In the genomic region with DNA sequence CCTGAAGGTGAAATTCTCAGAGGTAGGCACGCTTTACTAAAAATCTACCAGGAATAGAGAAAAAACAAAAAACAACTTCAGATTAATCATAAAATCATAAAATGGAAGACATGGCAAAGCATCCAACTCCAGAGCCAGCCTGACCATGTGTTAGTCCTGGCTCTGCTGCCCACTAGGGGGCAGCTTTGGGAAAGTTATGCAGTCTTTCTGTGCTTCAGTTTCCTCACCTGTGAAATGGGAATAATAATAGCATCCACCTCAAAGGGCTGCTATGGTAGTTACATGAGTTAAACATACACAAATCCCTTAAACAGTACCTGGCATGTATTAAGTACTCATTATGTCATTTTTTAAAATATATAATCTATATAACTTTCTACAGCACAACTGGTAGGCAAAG, we compare ENCODE assay signal across 8 cellular contexts. TPM values are rescaled to one million over a fixed set of nuclear protein-coding genes. Genes with fewer than 3 reads are reported as not detected.
DNase-seq lines count a peak whose midpoint lies in the region; ATAC-seq and TF ChIP-seq lines count a peak whose summit lies in the region.

No MANE protein-coding gene starts in this region.

- H3K27me3 Mint-ChIP-seq in activated CD4-positive, alpha-beta memory T cell treated with anti-CD3 and anti-CD28 coated beads for 36 hours = no peaks in the 10 kb centered on the region

- intact Hi-C loops in activated CD4-positive, alpha-beta memory T cell treated with anti-CD3 and anti-CD28 coated beads for 36 hours (cut with micrococcal nuclease) = loop anchor here (5.0 kb wide), 1 partner anchor 818 kb away; no protein-coding TSS in a partner anchor
- intact Hi-C loops in sigmoid colon (cut with DNase I) = no loop called here

- no peak overlapping the region for H3K27ac ChIP-seq in sigmoid colon

- H3K4me1 ChIP-seq in sigmoid colon = no peaks in the 10 kb centered on the region

- no peak for TF ChIP-seq POLR2A in sigmoid colon (IDR thresholded peaks at IDR 0.05)

- H3K27me3 ChIP-seq in sigmoid colon = no peaks in the 10 kb centered on the region

- no peaks in the 10 kb centered on the region for H3K4me1 Mint-ChIP-seq in activated CD4-positive, alpha-beta memory T cell treated with anti-CD3 and anti-CD28 coated beads for 36 hours (ENCODE audit: low read depth)

- H3K27ac Mint-ChIP-seq in activated CD4-positive, alpha-beta memory T cell treated with anti-CD3 and anti-CD28 coated beads for 36 hours = no peak overlapping the region

- no peak for TF ChIP-seq EP300 in sigmoid colon (IDR thresholded peaks at IDR 0.05)

- H3K36me3 Mint-ChIP-seq in activated CD4-positive, alpha-beta memory T cell treated with anti-CD3 and anti-CD28 coated beads for 36 hours = no peaks in the 10 kb centered on the region

- CTCF ChIA-PET in activated CD4-positive, alpha-beta memory T cell treated with anti-CD3 and anti-CD28 coated beads for 36 hours (lab: Charles Lee) = no interaction called here

- no peak overlapping the region for H3K4me3 Mint-ChIP-seq in activated CD4-positive, alpha-beta memory T cell treated with anti-CD3 and anti-CD28 coated beads for 36 hours

- no peaks in the 10 kb centered on the region for H3K9me3 ChIP-seq in sigmoid colon

- no peak for TF ChIP-seq CTCF in sigmoid colon (IDR thresholded peaks at IDR 0.05)

- 46 to 88% methylated on average over 1 of the region's 1 CpG for WGBS in sigmoid colon, 2 donors

- peaks cover 2% of the 10 kb centered on the region for H3K9me3 Mint-ChIP-seq in activated CD4-positive, alpha-beta memory T cell treated with anti-CD3 and anti-CD28 coated beads for 36 hours

- ATAC-seq in HG03354 (IDR thresholded peaks at IDR 0.05; ENCODE audit: poor library complexity, severe bottlenecking, unreplicated experiment) (peak; percentile 48), left lobe of liver (peak; percentile 44), HG03439 (IDR thresholded peaks at IDR 0.05; ENCODE audit: unreplicated experiment) (no peak), GM21526 (IDR thresholded peaks at IDR 0.05; ENCODE audit: low FRiP score, unreplicated experiment) (no peak), GM18909 (IDR thresholded peaks at IDR 0.05; ENCODE audit: poor library complexity, unreplicated experiment) (no peak)

- no peak overlapping the region for H3K4me3 ChIP-seq in sigmoid colon

- POLR2A ChIA-PET in activated CD4-positive, alpha-beta memory T cell treated with anti-CD3 and anti-CD28 coated beads for 36 hours (lab: Charles Lee) = no interaction called here

- H3K36me3 ChIP-seq in sigmoid colon = no peaks in the 10 kb centered on the region

- DNase-seq in ELR (ENCODE audit: low read depth) (peak; percentile 53), left lobe of liver (ENCODE audit: low spot score) (no peak), sigmoid colon (no peak)
- peak; percentile 10 for DNase-seq in activated CD4-positive, alpha-beta memory T cell treated with anti-CD3 and anti-CD28 coated beads for 36 hours

RNA-seq across cellular contexts. Expression of gene WNT5A, which starts 52.3 kb away (rescaled TPM):
- not detected for total RNA-seq in activated CD4-positive, alpha-beta memory T cell treated with anti-CD3 and anti-CD28 coated beads for 36 hours
- 4.3 TPM for total RNA-seq in left lobe of liver
- total RNA-seq in sigmoid colon = 10 to 100 TPM in 2 of 4 donors, 1 to 10 TPM in 2; 3.9 to 11.9 (median 9.7) TPM
- polyA plus RNA-seq in sigmoid colon = 1 to 10 TPM in 1 of 3 donors, under 1 TPM in 2; under 0.01 to 2.0 (median 0.46) TPM

Comparison
In these comparisons a context has a peak if more than half of its experiments do, and no peak if none do; other contexts are left out.
1. DNase-seq: peak in ELR (single experiment) and activated CD4-positive, alpha-beta memory T cell treated with anti-CD3 and anti-CD28 coated beads for 36 hours (single experiment); none in left lobe of liver (single experiment) and sigmoid colon (single experiment).
2. ATAC-seq: peak in HG03354 (single experiment) and left lobe of liver (single experiment); none in HG03439 (single experiment), GM21526 (single experiment) and GM18909 (single experiment).